ENCODE assay signal across 2 cellular contexts in the genomic region with DNA sequence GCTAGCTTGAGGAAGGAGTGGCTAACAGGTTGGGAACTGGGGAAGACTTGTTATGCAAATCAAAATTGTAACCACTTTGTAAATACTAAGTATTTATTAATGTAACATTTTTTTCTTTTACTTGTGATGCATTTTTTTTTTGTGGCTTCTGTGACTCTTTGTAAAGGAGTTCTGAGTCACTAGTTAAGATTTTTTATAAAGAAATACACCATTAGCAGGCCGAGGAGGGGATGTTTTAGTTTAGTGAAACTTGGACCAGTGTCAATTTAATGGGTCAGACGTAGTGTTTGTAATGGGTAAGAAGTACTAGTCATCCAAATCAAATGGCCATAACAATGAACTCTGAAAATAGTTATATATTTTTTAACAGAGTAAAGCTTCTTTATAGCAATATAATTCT.
TF ChIP-seq lines count a peak whose summit lies in the region.

No MANE protein-coding gene starts in this region.

TF ChIP-seq in A549, 52 proteins besides CTCF, POLR2A, EP300 and RAD21 (continued from another document):
- TF ChIP-seq, protein P1, sequence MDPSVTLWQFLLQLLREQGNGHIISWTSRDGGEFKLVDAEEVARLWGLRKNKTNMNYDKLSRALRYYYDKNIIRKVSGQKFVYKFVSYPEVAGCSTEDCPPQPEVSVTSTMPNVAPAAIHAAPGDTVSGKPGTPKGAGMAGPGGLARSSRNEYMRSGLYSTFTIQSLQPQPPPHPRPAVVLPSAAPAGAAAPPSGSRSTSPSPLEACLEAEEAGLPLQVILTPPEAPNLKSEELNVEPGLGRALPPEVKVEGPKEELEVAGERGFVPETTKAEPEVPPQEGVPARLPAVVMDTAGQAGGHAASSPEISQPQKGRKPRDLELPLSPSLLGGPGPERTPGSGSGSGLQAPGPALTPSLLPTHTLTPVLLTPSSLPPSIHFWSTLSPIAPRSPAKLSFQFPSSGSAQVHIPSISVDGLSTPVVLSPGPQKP (IDR thresholded peaks at IDR 0.05; ENCODE audit: low read depth, low read length), result no peak
- TF ChIP-seq KDM5A (IDR thresholded peaks at IDR 0.05) (no peak), MAZ (IDR thresholded peaks at IDR 0.05; ENCODE audit: borderline replicate concordance, low read depth, low read length) (no peak)
- TF ChIP-seq, protein P2, sequence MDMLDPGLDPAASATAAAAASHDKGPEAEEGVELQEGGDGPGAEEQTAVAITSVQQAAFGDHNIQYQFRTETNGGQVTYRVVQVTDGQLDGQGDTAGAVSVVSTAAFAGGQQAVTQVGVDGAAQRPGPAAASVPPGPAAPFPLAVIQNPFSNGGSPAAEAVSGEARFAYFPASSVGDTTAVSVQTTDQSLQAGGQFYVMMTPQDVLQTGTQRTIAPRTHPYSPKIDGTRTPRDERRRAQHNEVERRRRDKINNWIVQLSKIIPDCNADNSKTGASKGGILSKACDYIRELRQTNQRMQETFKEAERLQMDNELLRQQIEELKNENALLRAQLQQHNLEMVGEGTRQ (IDR thresholded peaks at IDR 0.05), result no peak

TF ChIP-seq in GM12878, 131 proteins besides CTCF, POLR2A, EP300 and RAD21 (continued from another document):
- TF ChIP-seq, protein P3, sequence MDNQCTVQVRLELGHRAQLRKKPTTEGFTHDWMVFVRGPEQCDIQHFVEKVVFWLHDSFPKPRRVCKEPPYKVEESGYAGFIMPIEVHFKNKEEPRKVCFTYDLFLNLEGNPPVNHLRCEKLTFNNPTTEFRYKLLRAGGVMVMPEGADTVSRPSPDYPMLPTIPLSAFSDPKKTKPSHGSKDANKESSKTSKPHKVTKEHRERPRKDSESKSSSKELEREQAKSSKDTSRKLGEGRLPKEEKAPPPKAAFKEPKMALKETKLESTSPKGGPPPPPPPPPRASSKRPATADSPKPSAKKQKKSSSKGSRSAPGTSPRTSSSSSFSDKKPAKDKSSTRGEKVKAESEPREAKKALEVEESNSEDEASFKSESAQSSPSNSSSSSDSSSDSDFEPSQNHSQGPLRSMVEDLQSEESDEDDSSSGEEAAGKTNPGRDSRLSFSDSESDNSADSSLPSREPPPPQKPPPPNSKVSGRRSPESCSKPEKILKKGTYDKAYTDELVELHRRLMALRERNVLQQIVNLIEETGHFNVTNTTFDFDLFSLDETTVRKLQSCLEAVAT (IDR thresholded peaks at IDR 0.05), result no peak
- TF ChIP-seq HDAC2 (IDR thresholded peaks at IDR 0.05) (no peak), ATF7 (IDR thresholded peaks at IDR 0.05; ENCODE audit: low read depth) (no peak), BHLHE40 (IDR thresholded peaks at IDR 0.05; ENCODE audit: borderline replicate concordance in 1 of 2, low read depth in 2 of 2, low read length in 1 of 2) (no peak), CHD1 (IDR thresholded peaks at IDR 0.05; ENCODE audit: low read depth, low read length) (no peak)
- TF ChIP-seq, protein P4, sequence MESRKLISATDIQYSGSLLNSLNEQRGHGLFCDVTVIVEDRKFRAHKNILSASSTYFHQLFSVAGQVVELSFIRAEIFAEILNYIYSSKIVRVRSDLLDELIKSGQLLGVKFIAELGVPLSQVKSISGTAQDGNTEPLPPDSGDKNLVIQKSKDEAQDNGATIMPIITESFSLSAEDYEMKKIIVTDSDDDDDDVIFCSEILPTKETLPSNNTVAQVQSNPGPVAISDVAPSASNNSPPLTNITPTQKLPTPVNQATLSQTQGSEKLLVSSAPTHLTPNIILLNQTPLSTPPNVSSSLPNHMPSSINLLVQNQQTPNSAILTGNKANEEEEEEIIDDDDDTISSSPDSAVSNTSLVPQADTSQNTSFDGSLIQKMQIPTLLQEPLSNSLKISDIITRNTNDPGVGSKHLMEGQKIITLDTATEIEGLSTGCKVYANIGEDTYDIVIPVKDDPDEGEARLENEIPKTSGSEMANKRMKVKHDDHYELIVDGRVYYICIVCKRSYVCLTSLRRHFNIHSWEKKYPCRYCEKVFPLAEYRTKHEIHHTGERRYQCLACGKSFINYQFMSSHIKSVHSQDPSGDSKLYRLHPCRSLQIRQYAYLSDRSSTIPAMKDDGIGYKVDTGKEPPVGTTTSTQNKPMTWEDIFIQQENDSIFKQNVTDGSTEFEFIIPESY (IDR thresholded peaks at IDR 0.05), result no peak
- TF ChIP-seq, protein P5, sequence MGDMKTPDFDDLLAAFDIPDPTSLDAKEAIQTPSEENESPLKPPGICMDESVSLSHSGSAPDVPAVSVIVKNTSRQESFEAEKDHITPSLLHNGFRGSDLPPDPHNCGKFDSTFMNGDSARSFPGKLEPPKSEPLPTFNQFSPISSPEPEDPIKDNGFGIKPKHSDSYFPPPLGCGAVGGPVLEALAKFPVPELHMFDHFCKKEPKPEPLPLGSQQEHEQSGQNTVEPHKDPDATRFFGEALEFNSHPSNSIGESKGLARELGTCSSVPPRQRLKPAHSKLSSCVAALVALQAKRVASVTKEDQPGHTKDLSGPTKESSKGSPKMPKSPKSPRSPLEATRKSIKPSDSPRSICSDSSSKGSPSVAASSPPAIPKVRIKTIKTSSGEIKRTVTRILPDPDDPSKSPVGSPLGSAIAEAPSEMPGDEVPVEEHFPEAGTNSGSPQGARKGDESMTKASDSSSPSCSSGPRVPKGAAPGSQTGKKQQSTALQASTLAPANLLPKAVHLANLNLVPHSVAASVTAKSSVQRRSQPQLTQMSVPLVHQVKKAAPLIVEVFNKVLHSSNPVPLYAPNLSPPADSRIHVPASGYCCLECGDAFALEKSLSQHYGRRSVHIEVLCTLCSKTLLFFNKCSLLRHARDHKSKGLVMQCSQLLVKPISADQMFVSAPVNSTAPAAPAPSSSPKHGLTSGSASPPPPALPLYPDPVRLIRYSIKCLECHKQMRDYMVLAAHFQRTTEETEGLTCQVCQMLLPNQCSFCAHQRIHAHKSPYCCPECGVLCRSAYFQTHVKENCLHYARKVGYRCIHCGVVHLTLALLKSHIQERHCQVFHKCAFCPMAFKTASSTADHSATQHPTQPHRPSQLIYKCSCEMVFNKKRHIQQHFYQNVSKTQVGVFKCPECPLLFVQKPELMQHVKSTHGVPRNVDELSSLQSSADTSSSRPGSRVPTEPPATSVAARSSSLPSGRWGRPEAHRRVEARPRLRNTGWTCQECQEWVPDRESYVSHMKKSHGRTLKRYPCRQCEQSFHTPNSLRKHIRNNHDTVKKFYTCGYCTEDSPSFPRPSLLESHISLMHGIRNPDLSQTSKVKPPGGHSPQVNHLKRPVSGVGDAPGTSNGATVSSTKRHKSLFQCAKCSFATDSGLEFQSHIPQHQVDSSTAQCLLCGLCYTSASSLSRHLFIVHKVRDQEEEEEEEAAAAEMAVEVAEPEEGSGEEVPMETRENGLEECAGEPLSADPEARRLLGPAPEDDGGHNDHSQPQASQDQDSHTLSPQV (IDR thresholded peaks at IDR 0.05), result no peak
- TF ChIP-seq, protein P6, sequence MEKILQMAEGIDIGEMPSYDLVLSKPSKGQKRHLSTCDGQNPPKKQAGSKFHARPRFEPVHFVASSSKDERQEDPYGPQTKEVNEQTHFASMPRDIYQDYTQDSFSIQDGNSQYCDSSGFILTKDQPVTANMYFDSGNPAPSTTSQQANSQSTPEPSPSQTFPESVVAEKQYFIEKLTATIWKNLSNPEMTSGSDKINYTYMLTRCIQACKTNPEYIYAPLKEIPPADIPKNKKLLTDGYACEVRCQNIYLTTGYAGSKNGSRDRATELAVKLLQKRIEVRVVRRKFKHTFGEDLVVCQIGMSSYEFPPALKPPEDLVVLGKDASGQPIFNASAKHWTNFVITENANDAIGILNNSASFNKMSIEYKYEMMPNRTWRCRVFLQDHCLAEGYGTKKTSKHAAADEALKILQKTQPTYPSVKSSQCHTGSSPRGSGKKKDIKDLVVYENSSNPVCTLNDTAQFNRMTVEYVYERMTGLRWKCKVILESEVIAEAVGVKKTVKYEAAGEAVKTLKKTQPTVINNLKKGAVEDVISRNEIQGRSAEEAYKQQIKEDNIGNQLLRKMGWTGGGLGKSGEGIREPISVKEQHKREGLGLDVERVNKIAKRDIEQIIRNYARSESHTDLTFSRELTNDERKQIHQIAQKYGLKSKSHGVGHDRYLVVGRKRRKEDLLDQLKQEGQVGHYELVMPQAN (conservative IDR thresholded peaks at IDR 0.05), result no peak
